In genomic region chr10:24700911-24701310, GRCh38 we compare ENCODE assay signal across 24 cellular contexts. TPM values are rescaled to one million over a fixed set of nuclear protein-coding genes. Genes with fewer than 3 reads are reported as not detected.
DNase-seq lines count a peak whose midpoint lies in the region; ATAC-seq and TF ChIP-seq lines count a peak whose summit lies in the region.
"Had no signal": no experiment of that assay in that cellular context is flagged by ENCODE, and none has a peak within 500 bp of the region (broad histone marks: within the 10 kb centered on the region; RNA-seq: fewer than 3 reads in every experiment).

No MANE protein-coding gene starts in this region.

- intact Hi-C loops in dorsolateral prefrontal cortex (cut with DNase I), result no loop called here
- intact Hi-C loops in naive thymus-derived CD4-positive, alpha-beta T cell (cut with micrococcal nuclease), result no loop called here

- no peak overlapping the region for H2BK12ac ChIP-seq in trophoblast cell (ENCODE audit: low read length)

- H3K4ac ChIP-seq in trophoblast cell (ENCODE audit: low read depth, low read length), result peak overlapping the region; percentile 79

- H3K4me3 ChIP-seq in Loucy (ENCODE audit: low read length, poor library complexity, severe bottlenecking) (peak overlapping the region; percentile 48), dorsolateral prefrontal cortex (peak overlapping the region in 7 of 59 donors; percentile 0 to 24 (median 8)), trophoblast cell (ENCODE audit: low read depth, low read length) (no peak overlapping the region)
- H3K4me3 ChIP-seq in naive thymus-derived CD4-positive, alpha-beta T cell (ENCODE audit: low read length), result no peak overlapping the region
- H3K4me3 ChIP-seq: PC-9, SJCRH30 had no signal

- no peak overlapping the region for H3K23ac ChIP-seq in trophoblast cell (ENCODE audit: low read length)

- H2AFZ ChIP-seq in Loucy (ENCODE audit: low read length), result no peak overlapping the region
- no peak overlapping the region for H2AFZ ChIP-seq in trophoblast cell (ENCODE audit: insufficient read depth, low read length, poor library complexity)
- H2AFZ ChIP-seq: PC-9 had no signal

- H3K4me3 Mint-ChIP-seq in activated naive CD8-positive, alpha-beta T cell treated with anti-CD3 and anti-CD28 coated beads, Interleukin-2, amount 10 ng/mL, durations not matched to agents 7 days and 5 days, result peak overlapping the region; percentile 18
- no peak overlapping the region for H3K4me3 Mint-ChIP-seq in activated naive CD8-positive, alpha-beta T cell treated with anti-CD3 and anti-CD28 coated beads for 36 hours
- no peak overlapping the region for H3K4me3 Mint-ChIP-seq in naive thymus-derived CD4-positive, alpha-beta T cell
- H3K4me3 Mint-ChIP-seq: CD8-positive, alpha-beta T cell had no signal

- peak overlapping the region in 47 of 59 donors; percentile 1 to 80 (median 61) for H3K27ac ChIP-seq in dorsolateral prefrontal cortex
- H3K27ac ChIP-seq in trophoblast cell (ENCODE audit: low read depth, low read length), result no peak overlapping the region
- H3K27ac ChIP-seq in naive thymus-derived CD4-positive, alpha-beta T cell (ENCODE audit: low read depth, low read length), result no peak overlapping the region
- H3K27ac ChIP-seq: C4-2B, PC-9, SJCRH30 had no signal

- H2BK5ac ChIP-seq in trophoblast cell (ENCODE audit: low read depth, low read length, poor library complexity), result peak overlapping the region; percentile 47

- CTCF ChIA-PET in naive thymus-derived CD4-positive, alpha-beta T cell (lab: Charles Lee), result no interaction called here

- H2AK5ac ChIP-seq in trophoblast cell (ENCODE audit: low read length), result no peak overlapping the region

- H3K79me2 ChIP-seq in Loucy (ENCODE audit: insufficient read depth, low read length) (peaks cover 53% of the 10 kb centered on the region), trophoblast cell (ENCODE audit: control insufficient read depth, insufficient read depth, low read length, poor library complexity) (peaks cover 15% of the 10 kb centered on the region)

- POLR2A ChIA-PET in activated naive CD8-positive, alpha-beta T cell treated with anti-CD3 and anti-CD28 coated beads, Interleukin-2, amount 10 ng/mL, durations not matched to agents 7 days and 5 days (lab: Charles Lee), result interaction anchor here (0.6 to 0.7 kb wide), 2 partner anchors 23 to 173 kb away, joined by 3 to 4 read pairs; partner anchors contain the start of gene ARHGAP21
- POLR2A ChIA-PET in naive thymus-derived CD4-positive, alpha-beta T cell (lab: Charles Lee), result interaction anchor here (0.7 to 0.9 kb wide), 2 partner anchors 34 to 100 kb away, joined by 3 read pairs; no protein-coding TSS in a partner anchor

- peaks cover 15% of the 10 kb centered on the region for H3K4me1 Mint-ChIP-seq in activated naive CD8-positive, alpha-beta T cell treated with anti-CD3 and anti-CD28 coated beads, Interleukin-2, amount 10 ng/mL, durations not matched to agents 7 days and 5 days
- peaks cover 7% of the 10 kb centered on the region for H3K4me1 Mint-ChIP-seq in activated naive CD8-positive, alpha-beta T cell treated with anti-CD3 and anti-CD28 coated beads for 36 hours
- H3K4me1 Mint-ChIP-seq in naive thymus-derived CD4-positive, alpha-beta T cell, result peaks cover 6 to 28% (median 8%) of the 10 kb centered on the region in 7 donors

- H4K91ac ChIP-seq in trophoblast cell (ENCODE audit: low read depth, low read length), result no peak overlapping the region

- peaks cover 6% of the 10 kb centered on the region for H3K79me1 ChIP-seq in trophoblast cell (ENCODE audit: low read length)

- no peak overlapping the region for H4K12ac ChIP-seq in trophoblast cell (ENCODE audit: low read depth, low read length)

- H4K20me1 ChIP-seq in Loucy (ENCODE audit: insufficient read depth, low read length, poor library complexity, severe bottlenecking), result peaks cover 7% of the 10 kb centered on the region

- H3K27ac Mint-ChIP-seq in activated naive CD8-positive, alpha-beta T cell treated with anti-CD3 and anti-CD28 coated beads, Interleukin-2, amount 10 ng/mL, durations not matched to agents 7 days and 5 days, result no peak overlapping the region
- H3K27ac Mint-ChIP-seq in activated naive CD8-positive, alpha-beta T cell treated with anti-CD3 and anti-CD28 coated beads for 36 hours, result no peak overlapping the region
- H3K27ac Mint-ChIP-seq in naive thymus-derived CD4-positive, alpha-beta T cell, result peak overlapping the region in 1 of 9 donors; percentile 52
- H3K27ac Mint-ChIP-seq: CD8-positive, alpha-beta T cell had no signal

- no peaks in the 10 kb centered on the region for H3K9me2 ChIP-seq in Loucy (replicated peaks; ENCODE audit: low read depth, low read length)

- no peaks in the 10 kb centered on the region for H3K9me3 Mint-ChIP-seq in activated naive CD8-positive, alpha-beta T cell treated with anti-CD3 and anti-CD28 coated beads, Interleukin-2, amount 10 ng/mL, durations not matched to agents 7 days and 5 days
- H3K9me3 Mint-ChIP-seq in activated naive CD8-positive, alpha-beta T cell treated with anti-CD3 and anti-CD28 coated beads for 36 hours, result no peaks in the 10 kb centered on the region
- no peaks in the 10 kb centered on the region for H3K9me3 Mint-ChIP-seq in naive thymus-derived CD4-positive, alpha-beta T cell
- H3K9me3 Mint-ChIP-seq: CD8-positive, alpha-beta T cell had no signal

- H3K4me1 ChIP-seq in Loucy (ENCODE audit: insufficient read depth, low read length, poor library complexity, severe bottlenecking), result peaks cover 17% of the 10 kb centered on the region
- H3K4me1 ChIP-seq in trophoblast cell (ENCODE audit: control insufficient read depth in 1 of 2, insufficient read depth in 2 of 2, low read length in 2 of 2), result peaks cover 10 to 20% of the 10 kb centered on the region in 2 experiments
- no peaks in the 10 kb centered on the region for H3K4me1 ChIP-seq in naive thymus-derived CD4-positive, alpha-beta T cell (ENCODE audit: control insufficient read depth in 2 of 2, insufficient read depth in 2 of 2, low read length in 2 of 2)
- H3K4me1 ChIP-seq: SJCRH30 had no signal

- no CpG with 5 or more reads among the region's 6 CpGs for WGBS in trophoblast cell (ENCODE audit: extremely low coverage, insufficient coverage, insufficient read length)

- ATAC-seq in activated naive CD8-positive, alpha-beta T cell treated with anti-CD3 and anti-CD28 coated beads, Interleukin-2, amount 10 ng/mL, durations not matched to agents 7 days and 5 days (ENCODE audit: low read depth), result no peak
- ATAC-seq in left lobe of liver, result no peak
- ATAC-seq in naive thymus-derived CD4-positive, alpha-beta T cell, result no peak
- ATAC-seq: CD8-positive, alpha-beta T cell; Right ventricle myocardium inferior; SK-N-SH treated with all-trans-retinoic acid at 6 μM for 48 hours had no signal

- H3K9me3 ChIP-seq in Loucy (ENCODE audit: insufficient read depth, low read depth, low read length) (no peaks in the 10 kb centered on the region), trophoblast cell (ENCODE audit: insufficient read depth, low read depth, low read length) (peaks cover 2% of the 10 kb centered on the region)
- no peaks in the 10 kb centered on the region for H3K9me3 ChIP-seq in naive thymus-derived CD4-positive, alpha-beta T cell (ENCODE audit: control insufficient read depth in 2 of 3, low read length in 3 of 3)
- H3K9me3 ChIP-seq: SJCRH30 had no signal

- no peak overlapping the region for H3K18ac ChIP-seq in trophoblast cell (ENCODE audit: low read length)

- H3K4me2 ChIP-seq in Loucy (ENCODE audit: low read depth, low read length, poor library complexity, severe bottlenecking) (peak overlapping the region; percentile 61), trophoblast cell (ENCODE audit: low read length) (no peak overlapping the region)
- H3K4me2 ChIP-seq: PC-9 had no signal

- no peaks in the 10 kb centered on the region for H3K27me3 Mint-ChIP-seq in activated naive CD8-positive, alpha-beta T cell treated with anti-CD3 and anti-CD28 coated beads, Interleukin-2, amount 10 ng/mL, durations not matched to agents 7 days and 5 days
- no peaks in the 10 kb centered on the region for H3K27me3 Mint-ChIP-seq in activated naive CD8-positive, alpha-beta T cell treated with anti-CD3 and anti-CD28 coated beads for 36 hours
- H3K27me3 Mint-ChIP-seq in naive thymus-derived CD4-positive, alpha-beta T cell, result no peaks in the 10 kb centered on the region

- H3K36me3 ChIP-seq in Loucy (ENCODE audit: insufficient read depth, low read length) (no peaks in the 10 kb centered on the region), trophoblast cell (ENCODE audit: control insufficient read depth in 1 of 2, insufficient read depth in 2 of 2, low read length in 2 of 2) (peaks cover 0 to 3% of the 10 kb centered on the region in 2 experiments)
- H3K36me3 ChIP-seq in naive thymus-derived CD4-positive, alpha-beta T cell (ENCODE audit: control insufficient read depth in 2 of 3, insufficient read depth in 3 of 3, low read length in 3 of 3), result no peaks in the 10 kb centered on the region

- H3K36me3 Mint-ChIP-seq in activated naive CD8-positive, alpha-beta T cell treated with anti-CD3 and anti-CD28 coated beads, Interleukin-2, amount 10 ng/mL, durations not matched to agents 7 days and 5 days, result peaks cover 4% of the 10 kb centered on the region
- H3K36me3 Mint-ChIP-seq in activated naive CD8-positive, alpha-beta T cell treated with anti-CD3 and anti-CD28 coated beads for 36 hours, result no peaks in the 10 kb centered on the region
- no peaks in the 10 kb centered on the region for H3K36me3 Mint-ChIP-seq in naive thymus-derived CD4-positive, alpha-beta T cell
- H3K36me3 Mint-ChIP-seq: CD8-positive, alpha-beta T cell had no signal

- H3K9ac ChIP-seq in Loucy (ENCODE audit: low read depth, low read length, poor library complexity, severe bottlenecking) (no peak overlapping the region), trophoblast cell (ENCODE audit: low read length) (no peak overlapping the region)

- TF ChIP-seq CTCF in Loucy (conservative IDR thresholded peaks at IDR 0.05; ENCODE audit: low read length), result no peak
- no peak for TF ChIP-seq CTCF in dorsolateral prefrontal cortex (IDR thresholded peaks at IDR 0.05 in 54 of 56, conservative IDR thresholded peaks at IDR 0.05 in 2 of 56; ENCODE audit: low read depth in 1 of 56, partially characterized antibody in 56 of 56)

- H3K14ac ChIP-seq in trophoblast cell (ENCODE audit: low read length), result no peak overlapping the region

- H3K27me3 ChIP-seq in Loucy (ENCODE audit: insufficient read depth, low read length, poor library complexity, severe bottlenecking), result no peaks in the 10 kb centered on the region
- no peaks in the 10 kb centered on the region for H3K27me3 ChIP-seq in dorsolateral prefrontal cortex
- no peaks in the 10 kb centered on the region for H3K27me3 ChIP-seq in trophoblast cell (ENCODE audit: insufficient read depth, low read length)
- no peaks in the 10 kb centered on the region for H3K27me3 ChIP-seq in naive thymus-derived CD4-positive, alpha-beta T cell (ENCODE audit: control insufficient read depth in 2 of 2, insufficient read depth in 2 of 2, low read length in 2 of 2)
- H3K27me3 ChIP-seq: SJCRH30 had no signal

- H3F3A ChIP-seq in Loucy (ENCODE audit: low read depth), result no peaks in the 10 kb centered on the region

- DNase-seq in activated naive CD8-positive, alpha-beta T cell treated with anti-CD3 and anti-CD28 coated beads, Interleukin-2, amount 10 ng/mL, durations not matched to agents 7 days and 5 days, result no peak
- no peak for DNase-seq in activated naive CD8-positive, alpha-beta T cell treated with anti-CD3 and anti-CD28 coated beads for 36 hours
- DNase-seq in dorsolateral prefrontal cortex, result no peak
- peak in 1 of 2 donors; percentile 77 for DNase-seq in trophoblast cell
- DNase-seq in left lobe of liver (ENCODE audit: low spot score), result no peak
- DNase-seq in naive thymus-derived CD4-positive, alpha-beta T cell, result no peak
- no peak for DNase-seq in NCI-H146 (lab: John Stamatoyannopoulos, UW)
- DNase-seq: CD8-positive, alpha-beta T cell; DMS79 treated with DMSO at 0.1 percent for 48 hours; IMR-90; KG1; NCI-H1092; NCI-H1417 treated with DMSO at 0.1 percent for 48 hours; NCI-H187 treated with DMSO at 0.1 percent for 48 hours; NCI-H446; NCI-H524 treated with DMSO at 0.1 percent for 48 hours; NCI-H774; NK-92 treated with Interleukin-12 subunit alpha and Interleukin-12 subunit beta, amount 100 ng/mL, for 24 hours; PC-9; SJCRH30 had no signal

- no peak overlapping the region for H2BK120ac ChIP-seq in trophoblast cell (ENCODE audit: insufficient read depth, low read length, poor library complexity)

- no peak overlapping the region for H4K8ac ChIP-seq in trophoblast cell (ENCODE audit: low read depth, low read length)

RNA-seq across cellular contexts. Expression of gene ARHGAP21, which starts 22.8 kb away (rescaled TPM):
- total RNA-seq in activated naive CD8-positive, alpha-beta T cell treated with anti-CD3 and anti-CD28 coated beads, Interleukin-2, amount 10 ng/mL, durations not matched to agents 7 days and 5 days, result 10 to 100 TPM; 23.5 to 29.6 TPM
- 10 to 100 TPM; 22.1 to 22.4 TPM for total RNA-seq in activated naive CD8-positive, alpha-beta T cell treated with anti-CD3 and anti-CD28 coated beads for 36 hours
- total RNA-seq in dorsolateral prefrontal cortex (100 to 1,000 TPM; 325 to 877 (median 454) TPM), left lobe of liver (26.7 TPM)
- 65.0 and 66.8 TPM in 2 replicates for polyA plus RNA-seq in trophoblast cell (2013)
- total RNA-seq in naive thymus-derived CD4-positive, alpha-beta T cell, result 10 to 100 TPM; 27.3 to 40.0 (median 35.2) TPM
- 10 to 100 TPM in 1 of 2 donors, 1 to 10 TPM in 1; 9.5 to 11.2 TPM for polyA plus RNA-seq in naive thymus-derived CD4-positive, alpha-beta T cell

Comparison
In these comparisons a context has a peak if more than half of its experiments do, and no peak if none do; other contexts are left out.
1. H3K27ac ChIP-seq: peak in dorsolateral prefrontal cortex (47 of 59); none in trophoblast cell (single experiment) and naive thymus-derived CD4-positive, alpha-beta T cell (single experiment).
2. RNA of gene ARHGAP21, which starts 22.8 kb away (total RNA-seq): 325 to 877 TPM in dorsolateral prefrontal cortex; 27.3 to 40.0 TPM in naive thymus-derived CD4-positive, alpha-beta T cell, 23.5 to 29.6 TPM in activated naive CD8-positive, alpha-beta T cell treated with anti-CD3 and anti-CD28 coated beads, Interleukin-2, amount 10 ng/mL, durations not matched to agents 7 days and 5 days, 26.7 TPM in left lobe of liver (single experiment) and 22.1 to 22.4 TPM in activated naive CD8-positive, alpha-beta T cell treated with anti-CD3 and anti-CD28 coated beads for 36 hours; every median in the first group is over 4 times any median in the second.